7 cellular contexts compared by ENCODE assay signal in genomic region chr2:30225131-30225762, GRCh38. TPM values are rescaled to one million over a fixed set of nuclear protein-coding genes. Genes with fewer than 3 reads are reported as not detected.
DNase-seq lines count a peak whose midpoint lies in the region; ATAC-seq and TF ChIP-seq lines count a peak whose summit lies in the region.

No MANE protein-coding gene starts in this region.

- no peak for TF ChIP-seq CTCF in HEK293 (tag by site-specific recombination; IDR thresholded peaks at IDR 0.05)

- CTCF ChIA-PET in HEK293 (lab: Yijun Ruan, JAX): interaction anchor here (0.6 kb wide), 3 partner anchors 14 to 1060 kb away, joined by 3 to 4 read pairs (median 4); no protein-coding TSS in a partner anchor

- H3K27ac ChIP-seq in HEK293 (ENCODE audit: extremely low read depth, low read depth, low read length): no peak overlapping the region

- POLR2A ChIA-PET in HEK293 (lab: Yijun Ruan, JAX): no interaction called here

- H3K4me3 ChIP-seq in HEK293 (ENCODE audit: low read depth, low read length) (no peak overlapping the region), skeletal muscle cell (ENCODE audit: low read depth, low read length) (peak overlapping the region; percentile 46)

- H3K4me1 ChIP-seq in HEK293 (ENCODE audit: control insufficient read depth, insufficient read depth, low read length): no peaks in the 10 kb centered on the region

- intact Hi-C loops in left cardiac atrium (cut with DNase I): no loop called here

- no peaks in the 10 kb centered on the region for H3K36me3 ChIP-seq in HEK293 (ENCODE audit: control insufficient read depth in 2 of 2, insufficient read depth in 1 of 2, low read length in 2 of 2)

- ATAC-seq in GM18498 (IDR thresholded peaks at IDR 0.05; ENCODE audit: unreplicated experiment) (peak; percentile 54), left cardiac atrium (peak; percentile 76 to 81), GM18520 (IDR thresholded peaks at IDR 0.05; ENCODE audit: unreplicated experiment) (no peak)

- DNase-seq in NCI-H2196 treated with DMSO at 0.1 percent for 48 hours (lab: John Stamatoyannopoulos, UW; ENCODE audit: unreplicated experiment) (peak; percentile 29), left cardiac atrium (no peak), skeletal muscle cell (ENCODE audit: low read depth) (peak; percentile 61)
- DNase-seq in activated naive CD4-positive, alpha-beta T cell treated with Interleukin-2 at 50 U/mL for 16 hours: peak; percentile 42

- H3K9me3 ChIP-seq in HEK293 (ENCODE audit: control insufficient read depth, insufficient read depth, low read depth, low read length): no peaks in the 10 kb centered on the region

TF ChIP-seq in HEK293, 187 proteins besides CTCF, POLR2A, EP300 and RAD21 (continues in another document):
- TF ChIP-seq ZNF112 (tag by site-specific recombination; IDR thresholded peaks at IDR 0.05): no peak
- TF ChIP-seq, protein P1, sequence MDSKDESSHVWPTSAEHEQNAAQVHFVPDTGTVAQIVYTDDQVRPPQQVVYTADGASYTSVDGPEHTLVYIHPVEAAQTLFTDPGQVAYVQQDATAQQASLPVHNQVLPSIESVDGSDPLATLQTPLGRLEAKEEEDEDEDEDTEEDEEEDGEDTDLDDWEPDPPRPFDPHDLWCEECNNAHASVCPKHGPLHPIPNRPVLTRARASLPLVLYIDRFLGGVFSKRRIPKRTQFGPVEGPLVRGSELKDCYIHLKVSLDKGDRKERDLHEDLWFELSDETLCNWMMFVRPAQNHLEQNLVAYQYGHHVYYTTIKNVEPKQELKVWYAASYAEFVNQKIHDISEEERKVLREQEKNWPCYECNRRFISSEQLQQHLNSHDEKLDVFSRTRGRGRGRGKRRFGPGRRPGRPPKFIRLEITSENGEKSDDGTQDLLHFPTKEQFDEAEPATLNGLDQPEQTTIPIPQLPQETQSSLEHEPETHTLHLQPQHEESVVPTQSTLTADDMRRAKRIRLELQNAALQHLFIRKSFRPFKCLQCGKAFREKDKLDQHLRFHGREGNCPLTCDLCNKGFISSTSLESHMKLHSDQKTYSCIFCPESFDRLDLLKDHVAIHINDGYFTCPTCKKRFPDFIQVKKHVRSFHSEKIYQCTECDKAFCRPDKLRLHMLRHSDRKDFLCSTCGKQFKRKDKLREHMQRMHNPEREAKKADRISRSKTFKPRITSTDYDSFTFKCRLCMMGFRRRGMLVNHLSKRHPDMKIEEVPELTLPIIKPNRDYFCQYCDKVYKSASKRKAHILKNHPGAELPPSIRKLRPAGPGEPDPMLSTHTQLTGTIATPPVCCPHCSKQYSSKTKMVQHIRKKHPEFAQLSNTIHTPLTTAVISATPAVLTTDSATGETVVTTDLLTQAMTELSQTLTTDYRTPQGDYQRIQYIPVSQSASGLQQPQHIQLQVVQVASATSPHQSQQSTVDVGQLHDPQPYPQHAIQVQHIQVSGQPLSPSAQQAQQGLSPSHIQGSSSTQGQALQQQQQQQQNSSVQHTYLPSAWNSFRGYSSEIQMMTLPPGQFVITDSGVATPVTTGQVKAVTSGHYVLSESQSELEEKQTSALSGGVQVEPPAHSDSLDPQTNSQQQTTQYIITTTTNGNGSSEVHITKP (tag by site-specific recombination; IDR thresholded peaks at IDR 0.05): 0 out of 2 replicates have a peak, but pooled peaks have one; percentile 33
- TF ChIP-seq ZBTB48 (tag by site-specific recombination; IDR thresholded peaks at IDR 0.05): 0 out of 2 replicates have a peak, but pooled peaks have one; percentile 29
- TF ChIP-seq ZNF335 (tag by site-specific recombination; conservative IDR thresholded peaks at IDR 0.05): no peak
- TF ChIP-seq, protein P2, sequence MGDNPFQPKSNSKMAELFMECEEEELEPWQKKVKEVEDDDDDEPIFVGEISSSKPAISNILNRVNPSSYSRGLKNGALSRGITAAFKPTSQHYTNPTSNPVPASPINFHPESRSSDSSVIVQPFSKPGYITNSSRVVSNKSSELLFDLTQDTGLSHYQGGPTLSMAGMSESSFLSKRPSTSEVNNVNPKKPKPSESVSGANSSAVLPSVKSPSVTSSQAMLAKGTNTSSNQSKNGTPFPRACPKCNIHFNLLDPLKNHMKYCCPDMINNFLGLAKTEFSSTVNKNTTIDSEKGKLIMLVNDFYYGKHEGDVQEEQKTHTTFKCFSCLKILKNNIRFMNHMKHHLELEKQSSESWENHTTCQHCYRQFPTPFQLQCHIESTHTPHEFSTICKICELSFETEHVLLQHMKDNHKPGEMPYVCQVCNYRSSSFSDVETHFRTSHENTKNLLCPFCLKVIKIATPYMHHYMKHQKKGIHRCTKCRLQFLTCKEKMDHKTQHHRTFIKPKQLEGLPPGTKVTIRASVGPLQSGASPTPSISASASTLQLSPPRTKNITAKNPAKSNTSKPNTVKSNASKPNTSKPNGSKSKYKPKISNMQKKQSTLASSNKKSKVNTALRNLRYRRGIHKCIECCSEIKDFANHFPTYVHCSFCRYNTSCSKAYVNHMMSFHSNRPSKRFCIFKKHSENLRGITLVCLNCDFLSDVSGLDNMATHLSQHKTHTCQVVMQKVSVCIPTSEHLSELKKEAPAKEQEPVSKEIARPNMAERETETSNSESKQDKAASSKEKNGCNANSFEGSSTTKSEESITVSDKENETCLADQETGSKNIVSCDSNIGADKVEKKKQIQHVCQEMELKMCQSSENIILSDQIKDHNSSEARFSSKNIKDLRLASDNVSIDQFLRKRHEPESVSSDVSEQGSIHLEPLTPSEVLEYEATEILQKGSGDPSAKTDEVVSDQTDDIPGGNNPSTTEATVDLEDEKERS (tag by site-specific recombination; IDR thresholded peaks at IDR 0.05): no peak
- TF ChIP-seq, protein P3, sequence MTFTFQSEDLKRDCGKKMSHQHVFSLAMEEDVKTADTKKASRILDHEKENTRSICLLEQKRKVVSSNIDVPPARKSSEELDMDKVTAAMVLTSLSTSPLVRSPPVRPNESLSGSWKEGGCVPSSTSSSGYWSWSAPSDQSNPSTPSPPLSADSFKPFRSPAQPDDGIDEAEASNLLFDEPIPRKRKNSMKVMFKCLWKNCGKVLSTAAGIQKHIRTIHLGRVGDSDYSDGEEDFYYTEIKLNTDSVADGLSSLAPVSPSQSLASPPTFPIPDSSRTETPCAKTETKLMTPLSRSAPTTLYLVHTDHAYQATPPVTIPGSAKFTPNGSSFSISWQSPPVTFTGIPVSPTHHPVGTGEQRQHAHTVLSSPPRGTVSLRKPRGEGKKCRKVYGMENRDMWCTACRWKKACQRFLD (tag by site-specific recombination; IDR thresholded peaks at IDR 0.05): no peak
- no peak for TF ChIP-seq PRDM4 (tag by site-specific recombination; IDR thresholded peaks at IDR 0.05)
- no peak for TF ChIP-seq ZFHX2 (tag by site-specific recombination; conservative IDR thresholded peaks at IDR 0.05)
- TF ChIP-seq OSR2 (tag by site-specific recombination; IDR thresholded peaks at IDR 0.05): no peak
- TF ChIP-seq ZNF624 (tag by site-specific recombination; IDR thresholded peaks at IDR 0.05): no peak
- TF ChIP-seq ZNF610 (tag by site-specific recombination; IDR thresholded peaks at IDR 0.05; ENCODE audit: borderline replicate concordance): no peak
- TF ChIP-seq GLIS2 (tag by site-specific recombination; IDR thresholded peaks at IDR 0.05): no peak
- no peak for TF ChIP-seq ZNF362 (tag by site-specific recombination; IDR thresholded peaks at IDR 0.05)
- TF ChIP-seq ZNF394 (tag by site-specific recombination; IDR thresholded peaks at IDR 0.05; ENCODE audit: borderline replicate concordance): no peak
- no peak for TF ChIP-seq KLF10 (tag by site-specific recombination; IDR thresholded peaks at IDR 0.05)
- peak; percentile 87 for TF ChIP-seq ZNF549 (tag by site-specific recombination; IDR thresholded peaks at IDR 0.05)
- no peak for TF ChIP-seq ZBTB7A (tag by site-specific recombination; IDR thresholded peaks at IDR 0.05; ENCODE audit: low read depth)
- TF ChIP-seq ZFP69B (tag by site-specific recombination; IDR thresholded peaks at IDR 0.05): no peak
- TF ChIP-seq ZNF184 (tag by site-specific recombination; IDR thresholded peaks at IDR 0.05): no peak
- TF ChIP-seq, protein P4, sequence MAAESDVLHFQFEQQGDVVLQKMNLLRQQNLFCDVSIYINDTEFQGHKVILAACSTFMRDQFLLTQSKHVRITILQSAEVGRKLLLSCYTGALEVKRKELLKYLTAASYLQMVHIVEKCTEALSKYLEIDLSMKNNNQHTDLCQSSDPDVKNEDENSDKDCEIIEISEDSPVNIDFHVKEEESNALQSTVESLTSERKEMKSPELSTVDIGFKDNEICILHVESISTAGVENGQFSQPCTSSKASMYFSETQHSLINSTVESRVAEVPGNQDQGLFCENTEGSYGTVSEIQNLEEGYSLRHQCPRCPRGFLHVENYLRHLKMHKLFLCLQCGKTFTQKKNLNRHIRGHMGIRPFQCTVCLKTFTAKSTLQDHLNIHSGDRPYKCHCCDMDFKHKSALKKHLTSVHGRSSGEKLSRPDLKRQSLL (tag by site-specific recombination; IDR thresholded peaks at IDR 0.05): no peak
- TF ChIP-seq ZNF114 (tag by site-specific recombination; IDR thresholded peaks at IDR 0.05): no peak

RNA-seq across cellular contexts. Expression of gene LBH, which starts 6.1 kb away (rescaled TPM):
- total RNA-seq in left cardiac atrium: 10 to 100 TPM; 14.6 to 19.1 TPM
